Comparison of ENCODE assay signal across 1 cellular context in genomic region chr10:33136271-33136670, GRCh38.
TF ChIP-seq lines count a peak whose summit lies in the region.

No MANE protein-coding gene starts in this region.

TF ChIP-seq in GM12878, 131 proteins besides CTCF, POLR2A, EP300 and RAD21 (continued from another document):
- TF ChIP-seq MAX (IDR thresholded peaks at IDR 0.05; ENCODE audit: low read depth, low read length) (no peak), ASH2L (IDR thresholded peaks at IDR 0.05; ENCODE audit: borderline replicate concordance, low read depth) (no peak)
